Comparison of ENCODE assay signal across 1 cellular context in the genomic region with DNA sequence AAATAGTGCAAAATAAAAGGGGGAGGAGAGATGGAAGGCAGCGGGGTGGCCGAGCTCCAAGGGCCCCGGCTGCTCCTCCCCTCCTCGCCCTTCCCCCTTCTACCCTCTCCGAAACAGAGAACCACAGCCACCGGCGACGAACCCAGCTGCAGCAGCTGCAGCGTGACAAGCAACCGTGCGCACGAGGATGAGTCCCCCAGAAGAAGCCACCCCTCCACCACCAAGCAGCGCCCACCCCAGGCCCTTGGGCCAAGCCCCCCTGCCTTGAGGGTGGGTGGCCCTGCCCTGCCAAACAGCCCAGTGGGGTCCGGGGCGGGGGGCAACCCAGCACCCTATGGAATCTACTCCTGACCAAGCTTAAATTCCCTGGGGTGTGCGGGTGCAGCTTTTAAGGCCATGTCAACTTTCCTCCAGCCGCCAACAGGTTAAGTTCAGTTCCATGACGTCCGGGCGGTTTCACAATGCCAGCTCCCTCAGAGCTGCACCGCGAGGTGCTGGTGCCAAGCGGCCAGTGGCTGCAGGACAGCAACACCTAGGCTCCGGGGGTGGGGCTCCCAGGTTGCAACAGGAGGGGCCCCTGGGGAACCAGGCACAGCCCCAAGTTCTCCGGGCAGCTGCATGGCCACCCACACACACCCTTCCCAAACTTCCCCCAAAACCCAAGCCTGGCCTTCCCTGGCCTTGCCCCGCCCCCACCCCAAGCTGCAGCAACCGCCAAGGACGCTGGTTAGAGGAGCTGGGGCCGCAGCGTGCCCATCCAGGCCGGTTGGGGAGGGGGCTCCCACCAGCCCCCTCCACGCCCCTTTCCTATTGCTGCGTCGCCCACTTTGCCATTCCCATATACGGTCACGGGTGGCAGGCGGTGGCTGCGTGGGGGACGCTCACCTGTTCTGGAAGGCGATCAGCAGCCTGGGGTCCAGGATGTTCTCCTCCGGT.
TF ChIP-seq lines count a peak whose summit lies in the region.

No MANE protein-coding gene starts in this region.

TF ChIP-seq in HepG2, 621 proteins besides CTCF, POLR2A, EP300 and RAD21 (continued from another document and continues in another):
- TF ChIP-seq ZNF589 (CRISPR knock-in tag; conservative IDR thresholded peaks at IDR 0.05) (0 out of 2 replicates have a peak, but pooled peaks have one; percentile 51), TCF7 (IDR thresholded peaks at IDR 0.05; ENCODE audit: low read depth) (no peak), HMGA1 (CRISPR knock-in tag; conservative IDR thresholded peaks at IDR 0.05) (no peak), GMEB2 (CRISPR knock-in tag; IDR thresholded peaks at IDR 0.05; ENCODE audit: low read depth) (no peak), ZNF451 (CRISPR knock-in tag; IDR thresholded peaks at IDR 0.05) (no peak), ZNF292 (CRISPR knock-in tag; IDR thresholded peaks at IDR 0.05; ENCODE audit: borderline replicate concordance, low read depth) (0 out of 2 replicates have a peak, but pooled peaks have one; percentile 22), MAZ (IDR thresholded peaks at IDR 0.05; ENCODE audit: borderline replicate concordance, low read depth, low read length) (no peak; the same call in 1 of the 2 replicates), MAZ (CRISPR knock-in tag; IDR thresholded peaks at IDR 0.05; ENCODE audit: low read depth) (peak; percentile 23; the same call in 1 of the 2 replicates), HMG20A (CRISPR knock-in tag; IDR thresholded peaks at IDR 0.05; ENCODE audit: borderline replicate concordance) (no peak), ZNF281 (CRISPR knock-in tag; IDR thresholded peaks at IDR 0.05; ENCODE audit: borderline replicate concordance) (peak; percentile 74; the same call in 1 of the 2 replicates), ZFY (CRISPR knock-in tag; IDR thresholded peaks at IDR 0.05) (peak; percentile 28; the same call in 1 of the 2 replicates), ZIK1 (CRISPR knock-in tag; IDR thresholded peaks at IDR 0.05; ENCODE audit: borderline replicate concordance, low read depth) (no peak), GRHL1 (CRISPR knock-in tag; conservative IDR thresholded peaks at IDR 0.05) (no peak), GABPB1 (CRISPR knock-in tag; IDR thresholded peaks at IDR 0.05) (no peak; the same call in 1 of the 2 replicates), ATF7 (IDR thresholded peaks at IDR 0.05) (no peak), ATF7 (CRISPR knock-in tag; IDR thresholded peaks at IDR 0.05) (no peak), ATF2 (CRISPR knock-in tag; IDR thresholded peaks at IDR 0.05) (peak; percentile 73; the same call in 1 of the 2 replicates), ATF1 (CRISPR knock-in tag; IDR thresholded peaks at IDR 0.05) (no peak), NFIC (IDR thresholded peaks at IDR 0.05; ENCODE audit: low read length) (no peak), POLR2AphosphoS5 (IDR thresholded peaks at IDR 0.05; ENCODE audit: low read depth, low read length) (0 out of 2 replicates have a peak, but pooled peaks have one; percentile 26), ZBTB3 (CRISPR knock-in tag; IDR thresholded peaks at IDR 0.05; ENCODE audit: borderline replicate concordance, low read depth) (no peak), ZNF460 (CRISPR knock-in tag; IDR thresholded peaks at IDR 0.05; ENCODE audit: borderline replicate concordance) (no peak), GLI4 (CRISPR knock-in tag; IDR thresholded peaks at IDR 0.05; ENCODE audit: borderline replicate concordance) (no peak), HDAC2 (CRISPR knock-in tag; IDR thresholded peaks at IDR 0.05) (peak; percentile 62), RARG (CRISPR knock-in tag; IDR thresholded peaks at IDR 0.05; ENCODE audit: low read depth) (no peak), NR2F1 (CRISPR knock-in tag; IDR thresholded peaks at IDR 0.05) (no peak), ZNF10 (CRISPR knock-in tag; IDR thresholded peaks at IDR 0.05; ENCODE audit: borderline replicate concordance, low read depth) (no peak)
- TF ChIP-seq, protein P1, sequence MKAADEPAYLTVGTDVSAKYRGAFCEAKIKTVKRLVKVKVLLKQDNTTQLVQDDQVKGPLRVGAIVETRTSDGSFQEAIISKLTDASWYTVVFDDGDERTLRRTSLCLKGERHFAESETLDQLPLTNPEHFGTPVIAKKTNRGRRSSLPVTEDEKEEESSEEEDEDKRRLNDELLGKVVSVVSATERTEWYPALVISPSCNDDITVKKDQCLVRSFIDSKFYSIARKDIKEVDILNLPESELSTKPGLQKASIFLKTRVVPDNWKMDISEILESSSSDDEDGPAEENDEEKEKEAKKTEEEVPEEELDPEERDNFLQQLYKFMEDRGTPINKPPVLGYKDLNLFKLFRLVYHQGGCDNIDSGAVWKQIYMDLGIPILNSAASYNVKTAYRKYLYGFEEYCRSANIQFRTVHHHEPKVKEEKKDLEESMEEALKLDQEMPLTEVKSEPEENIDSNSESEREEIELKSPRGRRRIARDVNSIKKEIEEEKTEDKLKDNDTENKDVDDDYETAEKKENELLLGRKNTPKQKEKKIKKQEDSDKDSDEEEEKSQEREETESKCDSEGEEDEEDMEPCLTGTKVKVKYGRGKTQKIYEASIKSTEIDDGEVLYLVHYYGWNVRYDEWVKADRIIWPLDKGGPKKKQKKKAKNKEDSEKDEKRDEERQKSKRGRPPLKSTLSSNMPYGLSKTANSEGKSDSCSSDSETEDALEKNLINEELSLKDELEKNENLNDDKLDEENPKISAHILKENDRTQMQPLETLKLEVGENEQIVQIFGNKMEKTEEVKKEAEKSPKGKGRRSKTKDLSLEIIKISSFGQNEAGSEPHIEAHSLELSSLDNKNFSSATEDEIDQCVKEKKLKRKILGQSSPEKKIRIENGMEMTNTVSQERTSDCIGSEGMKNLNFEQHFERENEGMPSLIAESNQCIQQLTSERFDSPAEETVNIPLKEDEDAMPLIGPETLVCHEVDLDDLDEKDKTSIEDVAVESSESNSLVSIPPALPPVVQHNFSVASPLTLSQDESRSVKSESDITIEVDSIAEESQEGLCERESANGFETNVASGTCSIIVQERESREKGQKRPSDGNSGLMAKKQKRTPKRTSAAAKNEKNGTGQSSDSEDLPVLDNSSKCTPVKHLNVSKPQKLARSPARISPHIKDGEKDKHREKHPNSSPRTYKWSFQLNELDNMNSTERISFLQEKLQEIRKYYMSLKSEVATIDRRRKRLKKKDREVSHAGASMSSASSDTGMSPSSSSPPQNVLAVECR (CRISPR knock-in tag; IDR thresholded peaks at IDR 0.05; ENCODE audit: borderline replicate concordance) = peak; percentile 66
- TF ChIP-seq, protein P2, sequence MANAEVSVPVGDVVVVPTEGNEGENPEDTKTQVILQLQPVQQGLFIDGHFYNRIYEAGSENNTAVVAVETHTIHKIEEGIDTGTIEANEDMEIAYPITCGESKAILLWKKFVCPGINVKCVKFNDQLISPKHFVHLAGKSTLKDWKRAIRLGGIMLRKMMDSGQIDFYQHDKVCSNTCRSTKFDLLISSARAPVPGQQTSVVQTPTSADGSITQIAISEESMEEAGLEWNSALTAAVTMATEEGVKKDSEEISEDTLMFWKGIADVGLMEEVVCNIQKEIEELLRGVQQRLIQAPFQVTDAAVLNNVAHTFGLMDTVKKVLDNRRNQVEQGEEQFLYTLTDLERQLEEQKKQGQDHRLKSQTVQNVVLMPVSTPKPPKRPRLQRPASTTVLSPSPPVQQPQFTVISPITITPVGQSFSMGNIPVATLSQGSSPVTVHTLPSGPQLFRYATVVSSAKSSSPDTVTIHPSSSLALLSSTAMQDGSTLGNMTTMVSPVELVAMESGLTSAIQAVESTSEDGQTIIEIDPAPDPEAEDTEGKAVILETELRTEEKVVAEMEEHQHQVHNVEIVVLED (CRISPR knock-in tag; IDR thresholded peaks at IDR 0.05; ENCODE audit: borderline replicate concordance) = 0 out of 2 replicates have a peak, but pooled peaks have one; percentile 17
- TF ChIP-seq, protein P3, sequence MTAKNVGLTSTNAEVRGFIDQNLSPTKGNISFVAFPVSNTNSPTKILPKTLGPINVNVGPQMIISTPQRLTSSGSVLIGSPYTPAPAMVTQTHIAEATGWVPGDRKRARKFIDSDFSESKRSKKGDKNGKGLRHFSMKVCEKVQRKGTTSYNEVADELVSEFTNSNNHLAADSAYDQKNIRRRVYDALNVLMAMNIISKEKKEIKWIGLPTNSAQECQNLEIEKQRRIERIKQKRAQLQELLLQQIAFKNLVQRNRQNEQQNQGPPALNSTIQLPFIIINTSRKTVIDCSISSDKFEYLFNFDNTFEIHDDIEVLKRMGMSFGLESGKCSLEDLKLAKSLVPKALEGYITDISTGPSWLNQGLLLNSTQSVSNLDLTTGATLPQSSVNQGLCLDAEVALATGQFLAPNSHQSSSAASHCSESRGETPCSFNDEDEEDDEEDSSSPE (CRISPR knock-in tag; IDR thresholded peaks at IDR 0.05) = peak; percentile 52; the same call in 1 of the 2 replicates
- TF ChIP-seq, protein P4, sequence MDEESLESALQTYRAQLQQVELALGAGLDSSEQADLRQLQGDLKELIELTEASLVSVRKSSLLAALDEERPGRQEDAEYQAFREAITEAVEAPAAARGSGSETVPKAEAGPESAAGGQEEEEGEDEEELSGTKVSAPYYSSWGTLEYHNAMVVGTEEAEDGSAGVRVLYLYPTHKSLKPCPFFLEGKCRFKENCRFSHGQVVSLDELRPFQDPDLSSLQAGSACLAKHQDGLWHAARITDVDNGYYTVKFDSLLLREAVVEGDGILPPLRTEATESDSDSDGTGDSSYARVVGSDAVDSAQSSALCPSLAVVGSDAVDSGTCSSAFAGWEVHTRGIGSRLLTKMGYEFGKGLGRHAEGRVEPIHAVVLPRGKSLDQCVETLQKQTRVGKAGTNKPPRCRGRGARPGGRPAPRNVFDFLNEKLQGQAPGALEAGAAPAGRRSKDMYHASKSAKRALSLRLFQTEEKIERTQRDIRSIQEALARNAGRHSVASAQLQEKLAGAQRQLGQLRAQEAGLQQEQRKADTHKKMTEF (CRISPR knock-in tag; IDR thresholded peaks at IDR 0.05) = peak; percentile 52; the same call in 1 of the 2 replicates
- TF ChIP-seq, protein P5, sequence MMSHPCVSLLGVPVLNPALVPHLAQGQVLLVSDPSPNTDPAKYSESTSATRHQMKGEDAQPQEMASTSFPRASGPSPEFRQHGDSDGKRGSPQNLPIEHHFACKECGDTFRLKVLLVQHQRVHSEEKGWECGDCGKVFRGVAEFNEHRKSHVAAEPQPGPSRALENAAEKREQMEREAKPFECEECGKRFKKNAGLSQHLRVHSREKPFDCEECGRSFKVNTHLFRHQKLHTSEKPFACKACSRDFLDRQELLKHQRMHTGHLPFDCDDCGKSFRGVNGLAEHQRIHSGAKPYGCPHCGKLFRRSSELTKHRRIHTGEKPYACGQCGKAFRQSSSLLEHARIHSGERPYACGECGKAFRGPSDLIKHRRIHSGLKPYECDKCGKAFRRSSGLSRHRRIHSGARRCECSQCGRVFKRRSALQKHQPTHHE (CRISPR knock-in tag; IDR thresholded peaks at IDR 0.05; ENCODE audit: borderline replicate concordance) = no peak
- TF ChIP-seq, protein P6, sequence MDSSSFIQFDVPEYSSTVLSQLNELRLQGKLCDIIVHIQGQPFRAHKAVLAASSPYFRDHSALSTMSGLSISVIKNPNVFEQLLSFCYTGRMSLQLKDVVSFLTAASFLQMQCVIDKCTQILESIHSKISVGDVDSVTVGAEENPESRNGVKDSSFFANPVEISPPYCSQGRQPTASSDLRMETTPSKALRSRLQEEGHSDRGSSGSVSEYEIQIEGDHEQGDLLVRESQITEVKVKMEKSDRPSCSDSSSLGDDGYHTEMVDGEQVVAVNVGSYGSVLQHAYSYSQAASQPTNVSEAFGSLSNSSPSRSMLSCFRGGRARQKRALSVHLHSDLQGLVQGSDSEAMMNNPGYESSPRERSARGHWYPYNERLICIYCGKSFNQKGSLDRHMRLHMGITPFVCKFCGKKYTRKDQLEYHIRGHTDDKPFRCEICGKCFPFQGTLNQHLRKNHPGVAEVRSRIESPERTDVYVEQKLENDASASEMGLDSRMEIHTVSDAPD (CRISPR knock-in tag; IDR thresholded peaks at IDR 0.05) = no peak
